Comparison of ENCODE assay signal across 8 cellular contexts in genomic region chr6:27592107-27592480, GRCh38.
DNase-seq lines count a peak whose midpoint lies in the region; ATAC-seq and TF ChIP-seq lines count a peak whose summit lies in the region.

No MANE protein-coding gene starts in this region.

- H4K20me1 ChIP-seq in DOHH2 (ENCODE audit: control insufficient read depth, insufficient read depth, low read depth, low read length): no peaks in the 10 kb centered on the region

- H3K36me3 ChIP-seq in DOHH2 (ENCODE audit: control insufficient read depth, low read length) (no peaks in the 10 kb centered on the region), SK-N-MC (ENCODE audit: insufficient read depth, low read length) (no peaks in the 10 kb centered on the region), iPS-18a (ENCODE audit: control insufficient read depth, low read depth, low read length) (no peaks in the 10 kb centered on the region)

- H3K79me2 ChIP-seq in DOHH2 (ENCODE audit: control insufficient read depth, low read length): no peaks in the 10 kb centered on the region

- H3K9me3 ChIP-seq in DOHH2 (ENCODE audit: control insufficient read depth, insufficient read depth, low read length): no peaks in the 10 kb centered on the region
- no peaks in the 10 kb centered on the region for H3K9me3 ChIP-seq in SK-N-MC (ENCODE audit: low read depth, low read length)
- H3K9me3 ChIP-seq in iPS-18a (ENCODE audit: control insufficient read depth, low read depth, low read length): no peaks in the 10 kb centered on the region

- peak; percentile 13 for ATAC-seq in HG02610 (IDR thresholded peaks at IDR 0.05; ENCODE audit: unreplicated experiment)
- no peak for ATAC-seq in GM18907 (IDR thresholded peaks at IDR 0.05; ENCODE audit: unreplicated experiment)
- no peak for ATAC-seq in GM21515 (IDR thresholded peaks at IDR 0.05; ENCODE audit: unreplicated experiment)

- peaks cover 21% of the 10 kb centered on the region for H3K4me1 ChIP-seq in DOHH2 (ENCODE audit: control insufficient read depth, low read length)
- H3K4me1 ChIP-seq in iPS-18a (ENCODE audit: control insufficient read depth, low read depth, low read length): no peaks in the 10 kb centered on the region

- TF ChIP-seq CTCF in DOHH2 (IDR thresholded peaks at IDR 0.05; ENCODE audit: low read depth, low read length, poor library complexity, severe bottlenecking): no peak

- H3K27me3 ChIP-seq in DOHH2 (ENCODE audit: control insufficient read depth, low read length): peaks cover 36% of the 10 kb centered on the region
- peaks cover 26% of the 10 kb centered on the region for H3K27me3 ChIP-seq in iPS-18a (ENCODE audit: control insufficient read depth, insufficient read depth, low read length)

- no peak overlapping the region for H3K27ac ChIP-seq in DOHH2 (ENCODE audit: low read depth, low read length)
- peak overlapping the region; percentile 48; the same call in 1 of the 2 replicates for H3K27ac ChIP-seq in SK-N-MC
- H3K27ac ChIP-seq in iPS-18a (ENCODE audit: low read length): no peak overlapping the region

- no peaks in the 10 kb centered on the region for H3F3A ChIP-seq in DOHH2 (ENCODE audit: control insufficient read depth, insufficient read depth)

- DNase-seq in SK-N-MC (ENCODE audit: low read depth, low spot score) (no peak), SW 1271 (lab: John Stamatoyannopoulos, UW) (no peak)
- DNase-seq in effector CD4-positive, alpha-beta T cell: no peak

- no peaks in the 10 kb centered on the region for H3K9me2 ChIP-seq in DOHH2 (replicated peaks; ENCODE audit: control insufficient read depth, low read length)

- H3K4me3 ChIP-seq in DOHH2 (ENCODE audit: low read length): peak overlapping the region; percentile 66
- peak overlapping the region; percentile 96 for H3K4me3 ChIP-seq in SK-N-MC
- peak overlapping the region; percentile 96 for H3K4me3 ChIP-seq in iPS-18a (ENCODE audit: low read length)

- peak overlapping the region; percentile 68 for H3K4me2 ChIP-seq in DOHH2 (ENCODE audit: low read length)

- H3K9ac ChIP-seq in SK-N-MC (ENCODE audit: insufficient read length) (peak overlapping the region; percentile 68), iPS-18a (ENCODE audit: low read length) (peak overlapping the region; percentile 46)
